ENCODE assay signal across 1 cellular context in the genomic region with DNA sequence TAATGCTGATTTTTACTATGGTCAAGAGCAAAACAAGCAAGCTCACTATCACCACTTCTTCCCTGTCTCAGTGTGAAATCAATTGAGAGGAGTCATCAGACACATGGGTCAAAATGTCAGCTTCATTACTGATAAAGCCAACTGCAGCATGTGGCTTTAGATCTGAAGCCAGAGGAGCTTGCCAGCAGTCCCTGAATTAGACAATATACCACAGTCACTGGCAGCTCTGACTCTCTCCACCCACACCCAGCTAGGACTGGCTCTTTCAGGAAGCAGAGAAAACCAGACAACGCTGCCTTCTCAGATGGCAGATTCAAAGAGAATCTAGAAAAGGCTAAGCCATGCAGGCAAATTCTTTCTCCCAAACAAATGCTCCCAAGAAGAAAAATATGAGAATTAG.
TF ChIP-seq lines count a peak whose summit lies in the region.

No MANE protein-coding gene starts in this region.

TF ChIP-seq in endothelial cell of umbilical vein, 7 proteins besides CTCF, POLR2A, EP300 and RAD21:
- TF ChIP-seq MYC (IDR thresholded peaks at IDR 0.05; ENCODE audit: low read depth, low read length) (no peak), JUN (IDR thresholded peaks at IDR 0.05; ENCODE audit: borderline replicate concordance, insufficient read depth, insufficient read length, low read depth) (no peak), FOS (IDR thresholded peaks at IDR 0.05; ENCODE audit: borderline replicate concordance, insufficient read depth, low read length) (no peak), POLR2AphosphoS5 (IDR thresholded peaks at IDR 0.05; ENCODE audit: insufficient read depth, low read depth, low read length) (no peak), EZH2 (IDR thresholded peaks at IDR 0.05; ENCODE audit: borderline replicate concordance, low read depth, low read length, severe bottlenecking) (no peak), GATA2 (IDR thresholded peaks at IDR 0.05; ENCODE audit: insufficient read depth, insufficient read length, low read depth, low read length) (no peak)
- TF ChIP-seq, protein P1, sequence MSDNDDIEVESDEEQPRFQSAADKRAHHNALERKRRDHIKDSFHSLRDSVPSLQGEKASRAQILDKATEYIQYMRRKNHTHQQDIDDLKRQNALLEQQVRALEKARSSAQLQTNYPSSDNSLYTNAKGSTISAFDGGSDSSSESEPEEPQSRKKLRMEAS (IDR thresholded peaks at IDR 0.05; ENCODE audit: insufficient read depth, insufficient read length) = no peak
